In the genomic region with DNA sequence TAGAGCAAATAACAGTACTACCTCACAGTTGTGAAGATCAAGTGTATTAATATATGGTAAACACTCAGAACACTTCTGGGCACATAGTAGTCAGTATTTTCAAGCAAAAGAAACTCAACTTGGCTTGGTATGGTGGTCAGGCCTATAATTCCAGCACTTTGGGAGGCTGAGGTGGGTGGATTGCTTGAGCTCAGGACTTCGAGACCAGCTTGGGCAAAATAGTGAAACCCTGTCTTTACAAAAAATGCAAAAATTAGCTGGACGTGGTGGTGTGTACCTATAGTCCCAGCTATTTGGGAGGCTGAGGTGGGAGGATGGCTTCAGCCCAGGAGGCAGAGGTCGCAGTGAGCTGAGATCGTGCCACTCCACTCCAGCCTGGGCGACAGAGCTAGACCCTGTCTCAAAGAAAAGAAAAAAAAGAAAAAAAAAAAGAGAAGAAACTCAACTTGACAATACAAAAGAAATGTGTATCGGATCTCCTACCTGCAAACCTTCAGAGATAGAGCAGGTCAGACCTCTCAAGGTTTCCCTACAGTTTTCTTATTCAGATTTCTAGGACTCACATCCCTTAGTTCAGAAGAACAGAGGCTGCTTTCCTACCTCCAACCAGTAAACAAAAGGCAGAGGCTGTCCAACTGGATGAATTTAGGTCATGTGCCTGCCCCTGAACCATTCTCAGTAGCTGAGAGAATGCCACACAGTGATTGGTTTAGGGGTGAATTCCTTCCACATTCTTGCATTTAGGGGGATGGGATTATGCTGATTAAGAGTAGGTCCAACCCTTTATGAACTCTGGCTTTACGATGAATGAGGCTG, we compare ENCODE assay signal across 2 cellular contexts.
TF ChIP-seq lines count a peak whose summit lies in the region.

No MANE protein-coding gene starts in this region.

TF ChIP-seq in HepG2, 621 proteins besides CTCF, POLR2A, EP300 and RAD21 (continues in another document):
- TF ChIP-seq THYN1 (CRISPR knock-in tag; IDR thresholded peaks at IDR 0.05; ENCODE audit: borderline replicate concordance, low read depth) (0 out of 2 replicates have a peak, but pooled peaks have one; percentile 85), KLF9 (CRISPR knock-in tag; IDR thresholded peaks at IDR 0.05; ENCODE audit: low read depth) (no peak), ISX (CRISPR knock-in tag; conservative IDR thresholded peaks at IDR 0.05) (0 out of 2 replicates have a peak, but pooled peaks have one; percentile 27), POLR2AphosphoS5 (IDR thresholded peaks at IDR 0.05; ENCODE audit: low read depth, low read length) (peak; percentile 63), HMG20A (CRISPR knock-in tag; IDR thresholded peaks at IDR 0.05; ENCODE audit: borderline replicate concordance) (0 out of 2 replicates have a peak, but pooled peaks have one; percentile 15), ZMYM3 (CRISPR knock-in tag; IDR thresholded peaks at IDR 0.05) (peak; percentile 60; the same call in 1 of the 2 replicates), FOXP1 (IDR thresholded peaks at IDR 0.05) (no peak), FOXP1 (CRISPR knock-in tag; IDR thresholded peaks at IDR 0.05) (peak; percentile 15; the same call in 1 of the 2 replicates), ZNF670 (CRISPR knock-in tag; IDR thresholded peaks at IDR 0.05; ENCODE audit: borderline replicate concordance) (peak; percentile 26; the same call in 1 of the 2 replicates), ETV5 (CRISPR knock-in tag; IDR thresholded peaks at IDR 0.05; ENCODE audit: borderline replicate concordance) (0 out of 2 replicates have a peak, but pooled peaks have one; percentile 13), AGO2 (optimal IDR thresholded peaks at IDR 0.05; ENCODE audit: low read depth, low read length) (no peak), GATAD1 (CRISPR knock-in tag; IDR thresholded peaks at IDR 0.05) (peak; percentile 33; the same call in 1 of the 2 replicates), KLF6 (CRISPR knock-in tag; IDR thresholded peaks at IDR 0.05) (0 out of 2 replicates have a peak, but pooled peaks have one; percentile 12), LCORL (IDR thresholded peaks at IDR 0.05) (peak; percentile 78; the same call in 1 of the 2 replicates), LCORL (CRISPR knock-in tag; IDR thresholded peaks at IDR 0.05) (peak; percentile 21; the same call in 1 of the 2 replicates), ZNF607 (CRISPR knock-in tag; IDR thresholded peaks at IDR 0.05; ENCODE audit: borderline replicate concordance) (0 out of 2 replicates have a peak, but pooled peaks have one; percentile 49), ZNF350 (CRISPR knock-in tag; IDR thresholded peaks at IDR 0.05; ENCODE audit: borderline replicate concordance, low read depth) (peak; percentile 52), KAT8 (CRISPR knock-in tag; IDR thresholded peaks at IDR 0.05) (peak; percentile 18; the same call in 1 of the 2 replicates)
- TF ChIP-seq, protein P1, sequence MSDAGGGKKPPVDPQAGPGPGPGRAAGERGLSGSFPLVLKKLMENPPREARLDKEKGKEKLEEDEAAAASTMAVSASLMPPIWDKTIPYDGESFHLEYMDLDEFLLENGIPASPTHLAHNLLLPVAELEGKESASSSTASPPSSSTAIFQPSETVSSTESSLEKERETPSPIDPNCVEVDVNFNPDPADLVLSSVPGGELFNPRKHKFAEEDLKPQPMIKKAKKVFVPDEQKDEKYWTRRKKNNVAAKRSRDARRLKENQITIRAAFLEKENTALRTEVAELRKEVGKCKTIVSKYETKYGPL (CRISPR knock-in tag; IDR thresholded peaks at IDR 0.05), result 0 out of 2 replicates have a peak, but pooled peaks have one; percentile 31
- TF ChIP-seq, protein P2, sequence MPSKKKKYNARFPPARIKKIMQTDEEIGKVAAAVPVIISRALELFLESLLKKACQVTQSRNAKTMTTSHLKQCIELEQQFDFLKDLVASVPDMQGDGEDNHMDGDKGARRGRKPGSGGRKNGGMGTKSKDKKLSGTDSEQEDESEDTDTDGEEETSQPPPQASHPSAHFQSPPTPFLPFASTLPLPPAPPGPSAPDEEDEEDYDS (CRISPR knock-in tag; IDR thresholded peaks at IDR 0.05), result peak; percentile 84
- TF ChIP-seq, protein P3, sequence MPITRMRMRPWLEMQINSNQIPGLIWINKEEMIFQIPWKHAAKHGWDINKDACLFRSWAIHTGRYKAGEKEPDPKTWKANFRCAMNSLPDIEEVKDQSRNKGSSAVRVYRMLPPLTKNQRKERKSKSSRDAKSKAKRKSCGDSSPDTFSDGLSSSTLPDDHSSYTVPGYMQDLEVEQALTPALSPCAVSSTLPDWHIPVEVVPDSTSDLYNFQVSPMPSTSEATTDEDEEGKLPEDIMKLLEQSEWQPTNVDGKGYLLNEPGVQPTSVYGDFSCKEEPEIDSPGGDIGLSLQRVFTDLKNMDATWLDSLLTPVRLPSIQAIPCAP (CRISPR knock-in tag; IDR thresholded peaks at IDR 0.05; ENCODE audit: low read depth), result no peak
- TF ChIP-seq, protein P4, sequence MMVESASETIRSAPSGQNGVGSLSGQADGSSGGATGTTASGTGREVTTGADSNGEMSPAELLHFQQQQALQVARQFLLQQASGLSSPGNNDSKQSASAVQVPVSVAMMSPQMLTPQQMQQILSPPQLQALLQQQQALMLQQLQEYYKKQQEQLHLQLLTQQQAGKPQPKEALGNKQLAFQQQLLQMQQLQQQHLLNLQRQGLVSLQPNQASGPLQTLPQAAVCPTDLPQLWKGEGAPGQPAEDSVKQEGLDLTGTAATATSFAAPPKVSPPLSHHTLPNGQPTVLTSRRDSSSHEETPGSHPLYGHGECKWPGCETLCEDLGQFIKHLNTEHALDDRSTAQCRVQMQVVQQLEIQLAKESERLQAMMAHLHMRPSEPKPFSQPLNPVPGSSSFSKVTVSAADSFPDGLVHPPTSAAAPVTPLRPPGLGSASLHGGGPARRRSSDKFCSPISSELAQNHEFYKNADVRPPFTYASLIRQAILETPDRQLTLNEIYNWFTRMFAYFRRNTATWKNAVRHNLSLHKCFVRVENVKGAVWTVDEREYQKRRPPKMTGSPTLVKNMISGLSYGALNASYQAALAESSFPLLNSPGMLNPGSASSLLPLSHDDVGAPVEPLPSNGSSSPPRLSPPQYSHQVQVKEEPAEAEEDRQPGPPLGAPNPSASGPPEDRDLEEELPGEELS (CRISPR knock-in tag; IDR thresholded peaks at IDR 0.05), result peak; percentile 55; the same call in 1 of the 2 replicates
- TF ChIP-seq, protein P5, sequence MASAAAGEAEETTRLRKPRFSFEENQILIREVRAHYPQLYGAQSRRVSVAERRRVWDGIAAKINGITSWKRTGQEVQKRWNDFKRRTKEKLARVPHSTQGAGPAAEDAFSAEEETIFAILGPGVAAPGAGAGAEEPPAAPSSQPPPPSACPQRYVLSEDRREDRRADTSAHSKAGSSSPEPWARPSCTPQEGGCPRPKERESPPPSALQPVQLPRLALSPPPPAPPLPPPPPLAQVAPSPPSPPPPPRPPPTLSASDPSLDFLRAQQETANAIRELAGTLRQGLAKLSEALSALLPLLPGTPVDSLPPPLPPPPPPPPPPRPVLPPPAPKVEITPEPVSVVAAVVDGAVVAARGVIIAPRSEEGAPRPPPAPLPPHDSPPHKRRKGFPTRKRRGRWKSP (CRISPR knock-in tag; IDR thresholded peaks at IDR 0.05), result 0 out of 2 replicates have a peak, but pooled peaks have one; percentile 9

TF ChIP-seq in SK-N-SH, 30 proteins besides CTCF, POLR2A, EP300 and RAD21:
- TF ChIP-seq, protein P6, sequence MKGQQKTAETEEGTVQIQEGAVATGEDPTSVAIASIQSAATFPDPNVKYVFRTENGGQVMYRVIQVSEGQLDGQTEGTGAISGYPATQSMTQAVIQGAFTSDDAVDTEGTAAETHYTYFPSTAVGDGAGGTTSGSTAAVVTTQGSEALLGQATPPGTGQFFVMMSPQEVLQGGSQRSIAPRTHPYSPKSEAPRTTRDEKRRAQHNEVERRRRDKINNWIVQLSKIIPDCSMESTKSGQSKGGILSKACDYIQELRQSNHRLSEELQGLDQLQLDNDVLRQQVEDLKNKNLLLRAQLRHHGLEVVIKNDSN (IDR thresholded peaks at IDR 0.05; ENCODE audit: borderline replicate concordance, low read depth), result peak; percentile 80; the same call in 1 of the 2 replicates
- TF ChIP-seq MXI1 (IDR thresholded peaks at IDR 0.05; ENCODE audit: low read depth, low read length) (no peak), NRF1 (IDR thresholded peaks at IDR 0.05; ENCODE audit: low read depth, low read length) (no peak), RFX5 (IDR thresholded peaks at IDR 0.05; ENCODE audit: low read length) (0 out of 2 replicates have a peak, but pooled peaks have one; percentile 35), FOSL2 (IDR thresholded peaks at IDR 0.05; ENCODE audit: borderline replicate concordance, low read depth) (no peak), TEAD4 (IDR thresholded peaks at IDR 0.05; ENCODE audit: borderline replicate concordance, insufficient read depth) (no peak)
- TF ChIP-seq, protein P7, sequence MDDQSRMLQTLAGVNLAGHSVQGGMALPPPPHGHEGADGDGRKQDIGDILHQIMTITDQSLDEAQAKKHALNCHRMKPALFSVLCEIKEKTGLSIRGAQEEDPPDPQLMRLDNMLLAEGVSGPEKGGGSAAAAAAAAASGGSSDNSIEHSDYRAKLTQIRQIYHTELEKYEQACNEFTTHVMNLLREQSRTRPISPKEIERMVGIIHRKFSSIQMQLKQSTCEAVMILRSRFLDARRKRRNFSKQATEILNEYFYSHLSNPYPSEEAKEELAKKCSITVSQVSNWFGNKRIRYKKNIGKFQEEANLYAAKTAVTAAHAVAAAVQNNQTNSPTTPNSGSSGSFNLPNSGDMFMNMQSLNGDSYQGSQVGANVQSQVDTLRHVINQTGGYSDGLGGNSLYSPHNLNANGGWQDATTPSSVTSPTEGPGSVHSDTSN (IDR thresholded peaks at IDR 0.05), result no peak
- TF ChIP-seq, protein P8, sequence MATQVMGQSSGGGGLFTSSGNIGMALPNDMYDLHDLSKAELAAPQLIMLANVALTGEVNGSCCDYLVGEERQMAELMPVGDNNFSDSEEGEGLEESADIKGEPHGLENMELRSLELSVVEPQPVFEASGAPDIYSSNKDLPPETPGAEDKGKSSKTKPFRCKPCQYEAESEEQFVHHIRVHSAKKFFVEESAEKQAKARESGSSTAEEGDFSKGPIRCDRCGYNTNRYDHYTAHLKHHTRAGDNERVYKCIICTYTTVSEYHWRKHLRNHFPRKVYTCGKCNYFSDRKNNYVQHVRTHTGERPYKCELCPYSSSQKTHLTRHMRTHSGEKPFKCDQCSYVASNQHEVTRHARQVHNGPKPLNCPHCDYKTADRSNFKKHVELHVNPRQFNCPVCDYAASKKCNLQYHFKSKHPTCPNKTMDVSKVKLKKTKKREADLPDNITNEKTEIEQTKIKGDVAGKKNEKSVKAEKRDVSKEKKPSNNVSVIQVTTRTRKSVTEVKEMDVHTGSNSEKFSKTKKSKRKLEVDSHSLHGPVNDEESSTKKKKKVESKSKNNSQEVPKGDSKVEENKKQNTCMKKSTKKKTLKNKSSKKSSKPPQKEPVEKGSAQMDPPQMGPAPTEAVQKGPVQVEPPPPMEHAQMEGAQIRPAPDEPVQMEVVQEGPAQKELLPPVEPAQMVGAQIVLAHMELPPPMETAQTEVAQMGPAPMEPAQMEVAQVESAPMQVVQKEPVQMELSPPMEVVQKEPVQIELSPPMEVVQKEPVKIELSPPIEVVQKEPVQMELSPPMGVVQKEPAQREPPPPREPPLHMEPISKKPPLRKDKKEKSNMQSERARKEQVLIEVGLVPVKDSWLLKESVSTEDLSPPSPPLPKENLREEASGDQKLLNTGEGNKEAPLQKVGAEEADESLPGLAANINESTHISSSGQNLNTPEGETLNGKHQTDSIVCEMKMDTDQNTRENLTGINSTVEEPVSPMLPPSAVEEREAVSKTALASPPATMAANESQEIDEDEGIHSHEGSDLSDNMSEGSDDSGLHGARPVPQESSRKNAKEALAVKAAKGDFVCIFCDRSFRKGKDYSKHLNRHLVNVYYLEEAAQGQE (IDR thresholded peaks at IDR 0.05; ENCODE audit: low read depth, low read length), result no peak
